In the genomic region with DNA sequence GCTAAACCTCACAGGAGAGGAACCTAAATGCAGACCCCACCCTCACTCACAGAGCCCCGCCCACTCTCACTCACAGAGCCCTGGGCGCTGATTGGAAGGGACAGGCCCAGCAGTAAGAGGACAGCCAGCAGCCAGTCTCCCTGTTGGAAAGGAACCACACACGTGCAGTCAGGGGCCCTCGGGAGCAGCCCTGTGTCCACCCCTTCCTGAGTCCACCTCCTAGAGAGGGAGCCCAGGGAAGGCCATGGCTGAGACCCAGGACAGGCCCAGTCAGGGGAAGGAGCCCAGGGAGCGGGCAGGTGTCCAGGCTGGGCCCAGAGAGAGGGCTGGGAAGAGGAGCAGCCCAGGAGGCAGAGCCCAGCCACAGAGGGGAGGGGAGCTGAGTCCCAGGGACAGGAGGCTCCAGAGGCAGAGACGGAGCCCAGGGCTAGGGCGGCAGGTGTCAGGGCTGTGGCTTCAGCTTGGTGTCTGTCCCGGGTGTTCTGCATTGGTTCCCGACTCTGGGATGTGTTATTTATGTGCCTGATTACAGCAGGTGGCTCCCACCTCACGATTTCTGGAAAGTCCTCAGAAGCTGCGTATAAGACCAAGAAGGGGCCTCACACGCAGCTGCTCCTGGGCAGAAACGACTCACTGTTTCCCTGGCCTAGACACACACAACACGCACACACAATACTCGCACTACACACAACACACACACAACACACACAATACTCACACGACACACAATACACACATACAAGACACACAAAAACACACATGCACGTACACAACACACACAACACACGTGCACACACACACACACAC, we compare ENCODE assay signal across 9 cellular contexts. TPM values are rescaled to one million over a fixed set of nuclear protein-coding genes. Genes with fewer than 3 reads are reported as not detected.
DNase-seq lines count a peak whose midpoint lies in the region; ATAC-seq, FAIRE-seq and TF ChIP-seq lines count a peak whose summit lies in the region.
"Had no signal": no experiment of that assay in that cellular context is flagged by ENCODE, and none has a peak within 500 bp of the region (broad histone marks: within the 10 kb centered on the region; RNA-seq: fewer than 3 reads in every experiment).

No MANE protein-coding gene starts in this region.

- intact Hi-C loops in natural killer cell (cut with micrococcal nuclease), result no loop called here
- intact Hi-C loops in CD14-positive monocyte (cut with micrococcal nuclease), result no loop called here

- H3K9me3 Mint-ChIP-seq in natural killer cell, result no peaks in the 10 kb centered on the region
- H3K9me3 Mint-ChIP-seq in CD14-positive monocyte, result no peaks in the 10 kb centered on the region

- no peaks in the 10 kb centered on the region for H3K36me3 ChIP-seq in Loucy (ENCODE audit: insufficient read depth, low read length)
- H3K36me3 ChIP-seq in effector memory CD4-positive, alpha-beta T cell (ENCODE audit: control insufficient read depth, insufficient read depth, low read length), result peaks cover 6% of the 10 kb centered on the region

- peak overlapping the region; percentile 77 for H3K9ac ChIP-seq in Loucy (ENCODE audit: low read depth, low read length, poor library complexity, severe bottlenecking)

- H4K20me1 ChIP-seq in Loucy (ENCODE audit: insufficient read depth, low read length, poor library complexity, severe bottlenecking), result no peaks in the 10 kb centered on the region

- no peaks in the 10 kb centered on the region for H3K9me2 ChIP-seq in Loucy (replicated peaks; ENCODE audit: low read depth, low read length)

- H3K27ac Mint-ChIP-seq in natural killer cell (peak overlapping the region; percentile 98 to 99), CD14-positive monocyte (peak overlapping the region in 1 of 7 donors; percentile 61)

- H3K4me1 Mint-ChIP-seq in natural killer cell (peaks cover 84 to 90% of the 10 kb centered on the region in 2 donors), CD14-positive monocyte (peaks cover 22% of the 10 kb centered on the region)

- no peak for ATAC-seq in natural killer cell
- ATAC-seq in HG03460 (IDR thresholded peaks at IDR 0.05; ENCODE audit: unreplicated experiment), result no peak

- H3K4me1 ChIP-seq in Loucy (ENCODE audit: insufficient read depth, low read length, poor library complexity, severe bottlenecking), result peaks cover 66% of the 10 kb centered on the region
- H3K4me1 ChIP-seq in effector memory CD4-positive, alpha-beta T cell (ENCODE audit: control insufficient read depth, insufficient read depth, low read length, poor library complexity, severe bottlenecking), result peaks cover 53% of the 10 kb centered on the region

- no peaks in the 10 kb centered on the region for H3K27me3 Mint-ChIP-seq in natural killer cell (ENCODE audit: low read depth in 2 of 2)
- H3K27me3 Mint-ChIP-seq in CD14-positive monocyte (ENCODE audit: low read depth in 3 of 3), result peaks cover 2 to 12% (median 5%) of the 10 kb centered on the region in 3 donors

- peaks cover 6% of the 10 kb centered on the region; the same call in 1 of the 2 replicates for H3K79me2 ChIP-seq in Loucy (ENCODE audit: insufficient read depth, low read length)

- no peaks in the 10 kb centered on the region for H3K36me3 Mint-ChIP-seq in natural killer cell
- H3K36me3 Mint-ChIP-seq in CD14-positive monocyte, result peaks cover 10 to 17% of the 10 kb centered on the region in 2 donors

- no peak overlapping the region for H3K4me2 ChIP-seq in Loucy (ENCODE audit: low read depth, low read length, poor library complexity, severe bottlenecking)

- peak overlapping the region; percentile 10 for H3K4me3 Mint-ChIP-seq in natural killer cell
- H3K4me3 Mint-ChIP-seq in CD14-positive monocyte, result no peak overlapping the region

- no peak overlapping the region for H2AFZ ChIP-seq in Loucy (ENCODE audit: low read length)

- no peaks in the 10 kb centered on the region for H3K27me3 ChIP-seq in Loucy (ENCODE audit: insufficient read depth, low read length, poor library complexity, severe bottlenecking)
- H3K27me3 ChIP-seq in effector memory CD4-positive, alpha-beta T cell (replicated peaks; ENCODE audit: control insufficient read depth, insufficient read depth, low read length, poor library complexity, severe bottlenecking), result no peaks in the 10 kb centered on the region

- no peaks in the 10 kb centered on the region for H3K9me3 ChIP-seq in Loucy (ENCODE audit: insufficient read depth, low read depth, low read length)
- no peaks in the 10 kb centered on the region for H3K9me3 ChIP-seq in effector memory CD4-positive, alpha-beta T cell (ENCODE audit: control insufficient read depth, low read length)

- H3F3A ChIP-seq in Loucy (ENCODE audit: low read depth), result peaks cover 4% of the 10 kb centered on the region; the same call in 1 of the 2 replicates

- no peak overlapping the region for H3K4me3 ChIP-seq in Loucy (ENCODE audit: low read length, poor library complexity, severe bottlenecking)
- H3K4me3 ChIP-seq in effector memory CD4-positive, alpha-beta T cell (ENCODE audit: insufficient read depth, low read depth, low read length, poor library complexity, severe bottlenecking), result no peak overlapping the region

- peak; percentile 86 for FAIRE-seq in GM12891 (lab: Jason Lieb, UNC)
- FAIRE-seq: GM19239 had no signal

- DNase-seq in GM12891 (ENCODE audit: insufficient read length, low spot score) (no peak), natural killer cell (no peak), NCI-H345 (lab: John Stamatoyannopoulos, UW) (no peak), CD14-positive monocyte (ENCODE audit: low spot score) (no peak)
- no peak for DNase-seq in effector memory CD4-positive, alpha-beta T cell

- TF ChIP-seq CTCF in Loucy (conservative IDR thresholded peaks at IDR 0.05; ENCODE audit: low read length) (no peak), natural killer cell (IDR thresholded peaks at IDR 0.05) (no peak), CD14-positive monocyte (IDR thresholded peaks at IDR 0.05) (no peak)

- H3K27ac ChIP-seq in effector memory CD4-positive, alpha-beta T cell (ENCODE audit: insufficient read depth, low read length, poor library complexity, severe bottlenecking), result peak overlapping the region; percentile 94

- TF ChIP-seq POLR2A in GM12891 (IDR thresholded peaks at IDR 0.05; ENCODE audit: low read depth, low read length), result no peak

TF ChIP-seq in GM12891, 5 proteins besides CTCF, POLR2A, EP300 and RAD21:
- TF ChIP-seq POU2F2 (IDR thresholded peaks at IDR 0.05; ENCODE audit: low read depth, low read length), result 0 out of 2 replicates have a peak, but pooled peaks have one; percentile 18
- no peak for TF ChIP-seq POLR2AphosphoS5 (IDR thresholded peaks at IDR 0.05; ENCODE audit: low read depth, low read length)
TF ChIP-seq in GM12891: peak in this region for 1.

RNA-seq across cellular contexts. Expression of a gene that starts 9.0 kb away (rescaled TPM):
- 20.9 TPM for polyA plus RNA-seq in GM12891 (2012; ENCODE audit: low read depth, missing spikeins)
- total RNA-seq in natural killer cell, result 10 to 100 TPM; 14.1 to 17.0 (median 14.6) TPM
- not detected for polyA plus RNA-seq in CD14-positive monocyte
- total RNA-seq: lung microvascular endothelial cell had no signal

RNA-seq across cellular contexts. Expression of a gene that starts 11.0 kb away (rescaled TPM):
- 88.3 TPM for polyA plus RNA-seq in GM12891 (2012; ENCODE audit: low read depth, missing spikeins)
- 100 to 1,000 TPM; 168 to 308 (median 237) TPM for total RNA-seq in natural killer cell
- polyA plus RNA-seq in CD14-positive monocyte, result 10 to 100 TPM; 64.5 to 73.6 TPM

RNA-seq across cellular contexts. Expression of a gene that starts 47.4 kb away (rescaled TPM):
- 11.2 TPM for polyA plus RNA-seq in GM12891 (2012; ENCODE audit: low read depth, missing spikeins)
- 10 to 100 TPM; 30.1 to 54.4 (median 41.0) TPM for total RNA-seq in natural killer cell
- polyA plus RNA-seq in CD14-positive monocyte, result 1 to 10 TPM; 4.4 to 8.0 TPM
